Comparison of ENCODE assay signal across 22 cellular contexts in genomic region chr4:32207456-32207855, GRCh38.
"Had no signal": no experiment of that assay in that cellular context is flagged by ENCODE, and none has a peak within 500 bp of the region (broad histone marks: within the 10 kb centered on the region; RNA-seq: fewer than 3 reads in every experiment).

No MANE protein-coding gene starts in this region.

- H3K27me3 Mint-ChIP-seq: naive B cell had no signal

- FAIRE-seq: small intestine had no signal

- H3K4me2 ChIP-seq: hepatocyte had no signal

- DNase-seq: effector CD4-positive, alpha-beta T cell; endodermal cell; foreskin melanocyte; head of caudate nucleus; left colon; left ventricle myocardium superior; mesendoderm; naive B cell; nephron progenitor cell; posterior cingulate gyrus; small intestine; stimulated activated CD4-positive, alpha-beta T cell treated with anti-CD3 and anti-CD28 coated beads, Interleukin-12 subunit alpha, Interleukin-12 subunit beta, amount 100 ng/mL, for 4 hours; stimulated activated naive CD4-positive, alpha-beta T cell; stomach; substantia nigra; transverse colon had no signal

- H3K9me3 ChIP-seq: neutrophil, thoracic aorta, transverse colon had no signal

- H3K27ac ChIP-seq: coronary artery, hepatocyte, neutrophil, right atrium auricular region, stomach, thoracic aorta, transverse colon had no signal

- H3K36me3 Mint-ChIP-seq: naive B cell had no signal

- H2AFZ ChIP-seq: hepatocyte had no signal

- H3K36me3 ChIP-seq: neutrophil, right atrium auricular region, stomach, thoracic aorta, transverse colon had no signal

- H3K4me3 ChIP-seq: coronary artery, hepatocyte, lung, right atrium auricular region, stomach, thoracic aorta, transverse colon had no signal

- H3K27me3 ChIP-seq: hepatocyte, neutrophil, right atrium auricular region, stomach, transverse colon had no signal

- H3K4me1 ChIP-seq: right atrium auricular region, stomach, transverse colon had no signal

- H3K27ac Mint-ChIP-seq: endodermal cell, naive B cell, nephron progenitor cell had no signal

- H3K79me2 ChIP-seq: hepatocyte had no signal

- H3K4me1 Mint-ChIP-seq: endodermal cell, naive B cell, nephron progenitor cell had no signal

- H3K4me3 Mint-ChIP-seq: endodermal cell, naive B cell, nephron progenitor cell had no signal
